Comparison of ENCODE assay signal across 20 cellular contexts in the genomic region with DNA sequence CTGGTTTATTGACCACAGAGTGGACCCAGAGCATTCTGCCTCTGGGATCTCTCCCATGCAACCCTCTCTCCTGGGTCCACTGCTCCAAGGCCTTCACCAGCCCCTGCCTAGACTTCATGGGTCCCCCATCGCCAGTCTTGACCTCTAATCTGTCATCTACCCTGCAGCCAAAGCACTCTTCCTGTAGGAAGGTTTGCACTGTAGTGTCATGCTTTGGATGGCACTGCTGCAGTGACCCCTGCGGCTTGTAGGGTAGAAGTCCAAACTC. TPM values are rescaled to one million over a fixed set of nuclear protein-coding genes. Genes with fewer than 3 reads are reported as not detected.
A peak's percentile ranks its signal among the peaks of the same experiment; 100 is the strongest.
DNase-seq lines count a peak whose midpoint lies in the region; ATAC-seq, FAIRE-seq and TF ChIP-seq lines count a peak whose summit lies in the region.
"Had no signal": no experiment of that assay in that cellular context is flagged by ENCODE, and none has a peak within 500 bp of the region (broad histone marks: within the 10 kb centered on the region; RNA-seq: fewer than 3 reads in every experiment).

No MANE protein-coding gene starts in this region.

- H4K5ac ChIP-seq in H1 (ENCODE audit: insufficient read length, low read depth, low read length), result no peak overlapping the region

- no peaks in the 10 kb centered on the region for H3K23me2 ChIP-seq in H1 (ENCODE audit: low read depth, low read length)

- no peaks in the 10 kb centered on the region for H4K20me1 ChIP-seq in H1 (replicated peaks in 1 of 2; ENCODE audit: control insufficient read depth in 1 of 2, insufficient read depth in 2 of 2, low read length in 2 of 2)
- no peaks in the 10 kb centered on the region for H4K20me1 ChIP-seq in MM.1S (ENCODE audit: insufficient read depth, low read length)

- H3K18ac ChIP-seq in H1 (ENCODE audit: extremely low read depth, low read length), result no peak overlapping the region

- FAIRE-seq in H1 (lab: Jason Lieb, UNC), result no peak
- FAIRE-seq: G401.6 had no signal

- H3K4me1 ChIP-seq in H1 (replicated peaks in 1 of 4; ENCODE audit: control insufficient read depth in 3 of 4, insufficient read depth in 4 of 4, low read length in 3 of 4) (no peaks in the 10 kb centered on the region; a peak in 1 of 7 replicates), MM.1S (ENCODE audit: low read length) (peaks cover 17% of the 10 kb centered on the region)

- no peak overlapping the region for H3K23ac ChIP-seq in H1 (ENCODE audit: insufficient read length)

- no peak overlapping the region for H2BK15ac ChIP-seq in H1 (ENCODE audit: low read length)

- peak; percentile 16 for DNase-seq in activated T-cell treated with anti-CD3 and anti-CD28 coated beads, Interleukin-2, amount 50 U/mL, for 24 hours
- DNase-seq in activated T-cell treated with anti-CD3 and anti-CD28 coated beads for 4 hours, result no peak
- DNase-seq in H7, result peak; percentile 44
- peak in 1 of 2 experiments; percentile 34 for DNase-seq in H1 (ENCODE audit: low read depth in 1 of 2, low spot score in 2 of 2)
- peak in 1 of 2 donors; percentile 47 for DNase-seq in stimulated activated effector memory CD8-positive, alpha-beta T cell treated with anti-CD3 and anti-CD28 coated beads, Interleukin-12 subunit alpha, Interleukin-12 subunit beta, amount 100 ng/mL, for 72 hours (ENCODE audit: low spot score in 2 of 2)
- DNase-seq in MM.1S, result no peak
- DNase-seq in epidermal melanocyte (ENCODE audit: insufficient read length, low spot score), result no peak
- DNase-seq: Calu3; CD4-positive, alpha-beta T cell; DMS79; GOT3; NCI-H1092 treated with DMSO at 0.1 percent for 48 hours; NCI-H1694 treated with DMSO at 0.1 percent for 48 hours; NCI-H345; NCI-H526 treated with DMSO at 0.1 percent for 48 hours had no signal

- POLR2A ChIA-PET in H1 (lab: Charles Lee; ENCODE audit: partially characterized antibody), result no interaction called here

- peak overlapping the region; percentile 4; the same call in 1 of the 2 replicates for H2AFZ ChIP-seq in H1 (ENCODE audit: low read length)
- no peak overlapping the region for H2AFZ ChIP-seq in MM.1S (ENCODE audit: low read length)
- H2AFZ ChIP-seq: PC-9 had no signal

- no peak overlapping the region for H3K4me3 Mint-ChIP-seq in activated T-cell treated with anti-CD3 and anti-CD28 coated beads, Interleukin-2, amount 50 U/mL, for 24 hours
- no peak overlapping the region for H3K4me3 Mint-ChIP-seq in stimulated activated effector memory CD8-positive, alpha-beta T cell treated with anti-CD3 and anti-CD28 coated beads, Interleukin-12 subunit alpha, Interleukin-12 subunit beta, amount 100 ng/mL, for 72 hours
- H3K4me3 Mint-ChIP-seq: CD4-positive, alpha-beta T cell had no signal

- no peaks in the 10 kb centered on the region for H3K36me3 Mint-ChIP-seq in activated T-cell treated with anti-CD3 and anti-CD28 coated beads, Interleukin-2, amount 50 U/mL, for 24 hours (ENCODE audit: low read depth)
- no peaks in the 10 kb centered on the region for H3K36me3 Mint-ChIP-seq in stimulated activated effector memory CD8-positive, alpha-beta T cell treated with anti-CD3 and anti-CD28 coated beads, Interleukin-12 subunit alpha, Interleukin-12 subunit beta, amount 100 ng/mL, for 72 hours

- 0 out of 2 replicates have a peak, but pooled peaks cover 3% of the 10 kb centered on the region for H3F3A ChIP-seq in MM.1S (ENCODE audit: insufficient read depth, low read length)

- no peaks in the 10 kb centered on the region for H3K79me1 ChIP-seq in H1 (ENCODE audit: low read depth, low read length)

- H3K79me2 ChIP-seq in H1 (ENCODE audit: control insufficient read depth in 1 of 2, insufficient read depth in 2 of 2, low read length in 2 of 2), result no peaks in the 10 kb centered on the region
- no peaks in the 10 kb centered on the region for H3K79me2 ChIP-seq in MM.1S (ENCODE audit: low read length)

- H2BK120ac ChIP-seq in H1 (replicated peaks; ENCODE audit: low read depth, low read length), result no peak overlapping the region

- H3K4me2 ChIP-seq in H1 (ENCODE audit: insufficient read depth in 1 of 2, low read depth in 2 of 2, low read length in 2 of 2), result no peak overlapping the region
- H3K4me2 ChIP-seq in MM.1S (ENCODE audit: low read depth, low read length), result no peak overlapping the region
- H3K4me2 ChIP-seq: KMS-11, PC-9 had no signal

- no peak for TF ChIP-seq EP300 in H1 (IDR thresholded peaks at IDR 0.05; ENCODE audit: borderline replicate concordance in 1 of 2, low read depth in 2 of 2, low read length in 2 of 2)

- H3K27me3 ChIP-seq in H7 (ENCODE audit: control insufficient read depth, insufficient read depth, low read length), result no peaks in the 10 kb centered on the region
- no peaks in the 10 kb centered on the region; a peak in 1 of 7 replicates for H3K27me3 ChIP-seq in H1 (replicated peaks in 1 of 4; ENCODE audit: control insufficient read depth in 3 of 4, extremely low read depth in 1 of 4, insufficient read depth in 3 of 4, low read length in 3 of 4)
- peaks cover 52% of the 10 kb centered on the region for H3K27me3 ChIP-seq in MM.1S (replicated peaks; ENCODE audit: insufficient read depth, low read length)

- H3K9me3 ChIP-seq in H1 (ENCODE audit: insufficient read depth in 2 of 2, low read depth in 1 of 2, low read length in 1 of 2) (no peaks in the 10 kb centered on the region), MM.1S (replicated peaks; ENCODE audit: insufficient read depth, low read length) (no peaks in the 10 kb centered on the region)

- no peak overlapping the region for H3K27ac Mint-ChIP-seq in activated T-cell treated with anti-CD3 and anti-CD28 coated beads, Interleukin-2, amount 50 U/mL, for 24 hours
- peak overlapping the region; percentile 40 for H3K27ac Mint-ChIP-seq in stimulated activated effector memory CD8-positive, alpha-beta T cell treated with anti-CD3 and anti-CD28 coated beads, Interleukin-12 subunit alpha, Interleukin-12 subunit beta, amount 100 ng/mL, for 72 hours
- H3K27ac Mint-ChIP-seq: CD4-positive, alpha-beta T cell had no signal

- H3K27me3 Mint-ChIP-seq in activated T-cell treated with anti-CD3 and anti-CD28 coated beads, Interleukin-2, amount 50 U/mL, for 24 hours, result no peaks in the 10 kb centered on the region
- H3K27me3 Mint-ChIP-seq: CD4-positive, alpha-beta T cell had no signal

- H4K91ac ChIP-seq in H1 (replicated peaks; ENCODE audit: insufficient read length, low read length), result no peak overlapping the region

- no peak overlapping the region for H3K4me3 ChIP-seq in H7 (ENCODE audit: insufficient read depth, low read depth, low read length)
- H3K4me3 ChIP-seq in H1 (ENCODE audit: extremely low read depth in 1 of 4, insufficient read depth in 2 of 4, low read depth in 3 of 4, low read length in 4 of 4), result no peak overlapping the region
- H3K4me3 ChIP-seq in MM.1S (ENCODE audit: low read length), result no peak overlapping the region
- H3K4me3 ChIP-seq: PC-9 had no signal

- H2BK20ac ChIP-seq in H1 (ENCODE audit: low read length), result no peak overlapping the region

- CTCF ChIA-PET in H1 (lab: Charles Lee; ENCODE audit: partially characterized antibody), result interaction anchor here (1.2 to 5.7 kb wide), 4 partner anchors 16 to 75 kb away, joined by 3 to 54 read pairs (median 4); no protein-coding TSS in a partner anchor

- H4K8ac ChIP-seq in H1 (ENCODE audit: extremely low read depth, insufficient read depth, low read length), result no peak overlapping the region

- H3K4ac ChIP-seq in H1 (replicated peaks; ENCODE audit: insufficient read length, low read depth, low read length), result no peak overlapping the region

- TF ChIP-seq RAD21 in H1 (IDR thresholded peaks at IDR 0.05 in 1 of 2, conservative IDR thresholded peaks at IDR 0.05 in 1 of 2; ENCODE audit: low read depth in 2 of 2, low read length in 2 of 2), result no peak

- H3K36me3 ChIP-seq in H7 (replicated peaks; ENCODE audit: control insufficient read depth, insufficient read depth, low read length) (no peaks in the 10 kb centered on the region), H1 (ENCODE audit: control insufficient read depth in 2 of 4, insufficient read depth in 4 of 4, low read length in 3 of 4) (no peaks in the 10 kb centered on the region), MM.1S (replicated peaks; ENCODE audit: insufficient read depth, low read length) (no peaks in the 10 kb centered on the region)

- H3K27ac ChIP-seq in H1 (ENCODE audit: low read depth, low read length) (no peak overlapping the region), MM.1S (ENCODE audit: low read length) (no peak overlapping the region)
- H3K27ac ChIP-seq: KMS-11, PC-9 had no signal

- 90% methylated on average over 2 of the region's 2 CpGs; no CpG with 5 or more reads in 1 of the 2 experiments for WGBS in H1 (ENCODE audit: extremely low coverage in 1 of 2, insufficient coverage in 1 of 2, insufficient read length in 1 of 2, insufficient replicate concordance in 2 of 2, low coverage in 1 of 2, low lambda C conversion rate in 2 of 2, missing lambda C conversion rate in 1 of 2), 2 experiments

- no peak for ATAC-seq in stimulated activated effector memory CD8-positive, alpha-beta T cell treated with anti-CD3 and anti-CD28 coated beads, Interleukin-12 subunit alpha, Interleukin-12 subunit beta, amount 100 ng/mL, for 72 hours
- no peak for ATAC-seq in GM21528 (IDR thresholded peaks at IDR 0.05; ENCODE audit: low FRiP score, unreplicated experiment)

- H2AK5ac ChIP-seq in H1 (ENCODE audit: low read depth, low read length), result no peak overlapping the region

- TF ChIP-seq POLR2A in H1 (IDR thresholded peaks at IDR 0.05; ENCODE audit: control extremely low read depth in 1 of 2, low read depth in 2 of 2, low read length in 2 of 2), result no peak

- H3K4me1 Mint-ChIP-seq in activated T-cell treated with anti-CD3 and anti-CD28 coated beads, Interleukin-2, amount 50 U/mL, for 24 hours (ENCODE audit: low read depth), result peaks cover 12% of the 10 kb centered on the region
- H3K4me1 Mint-ChIP-seq in stimulated activated effector memory CD8-positive, alpha-beta T cell treated with anti-CD3 and anti-CD28 coated beads, Interleukin-12 subunit alpha, Interleukin-12 subunit beta, amount 100 ng/mL, for 72 hours, result peaks cover 5% of the 10 kb centered on the region

- no peaks in the 10 kb centered on the region for H3K9me3 Mint-ChIP-seq in activated T-cell treated with anti-CD3 and anti-CD28 coated beads, Interleukin-2, amount 50 U/mL, for 24 hours
- no peaks in the 10 kb centered on the region for H3K9me3 Mint-ChIP-seq in stimulated activated effector memory CD8-positive, alpha-beta T cell treated with anti-CD3 and anti-CD28 coated beads, Interleukin-12 subunit alpha, Interleukin-12 subunit beta, amount 100 ng/mL, for 72 hours
- H3K9me3 Mint-ChIP-seq: CD4-positive, alpha-beta T cell had no signal

- no peaks in the 10 kb centered on the region for H3K9me2 ChIP-seq in MM.1S (replicated peaks; ENCODE audit: insufficient read depth, low read length)

- no peak overlapping the region for H3K56ac ChIP-seq in H1 (replicated peaks; ENCODE audit: insufficient read length, low read depth, low read length)

- no peak overlapping the region for H2BK5ac ChIP-seq in H1 (ENCODE audit: low read depth, low read length)

- H3K14ac ChIP-seq in H1 (ENCODE audit: insufficient read length), result no peak overlapping the region

- H2BK12ac ChIP-seq in H1 (ENCODE audit: low read depth, low read length), result no peak overlapping the region

- H3K9ac ChIP-seq in H1 (replicated peaks in 1 of 4; ENCODE audit: extremely low read depth in 1 of 4, low read depth in 3 of 4, low read length in 3 of 4), result no peak overlapping the region
- H3K9ac ChIP-seq in MM.1S (ENCODE audit: low read length), result no peak overlapping the region
- H3K9ac ChIP-seq: KMS-11 had no signal

- TF ChIP-seq CTCF in H1 (IDR thresholded peaks at IDR 0.05; ENCODE audit: control extremely low read depth in 1 of 3, insufficient read depth in 1 of 3, low read depth in 1 of 3, low read length in 3 of 3) (no peak), MM.1S (IDR thresholded peaks at IDR 0.05; ENCODE audit: low read length) (no peak)

RNA-seq across cellular contexts. Expression of gene MYO7B, which starts 41.7 kb away (rescaled TPM):
- total RNA-seq in H7 (2014; rRNA removed; shearing (Covaris generic)), result not detected in 2 replicates
- total RNA-seq in H1 (2021; fragmentation: NEBNext Ultra II Directional; extraction: Animal tissue kit (Norgen Biotek cat#: 25700)), result not detected in 2 replicates
- 0.05 TPM in 1 of 2 replicates, not detected in the other for polyA plus RNA-seq in H1 (2011; rRNA removed)
- not detected for polyA plus RNA-seq in H1 (2011; cell fraction: cytosol; rRNA removed)
- polyA plus RNA-seq in H1 (2011; cell fraction: nucleus; rRNA removed), result 0.01 TPM
- polyA plus RNA-seq in H1 (2012, experiment 1 of 2), result not detected in 4 replicates
- not detected for polyA plus RNA-seq in H1 (2012, experiment 2 of 2)
- polyA plus RNA-seq in H1 (2013, experiment 1 of 2), result not detected
- not detected for polyA plus RNA-seq in H1 (2013, experiment 2 of 2)
- polyA minus RNA-seq in H1 (2011; rRNA and poly(A)+ RNA removed), result not detected in 2 replicates
- not detected for polyA minus RNA-seq in H1 (2011; cell fraction: cytosol; rRNA and poly(A)+ RNA removed)
- not detected for polyA minus RNA-seq in H1 (2011; cell fraction: nucleus; rRNA and poly(A)+ RNA removed)
- total RNA-seq: MCF 10A, PC-9 had no signal

RNA-seq across cellular contexts. Expression of gene IWS1, which starts 50.9 kb away (rescaled TPM):
- total RNA-seq in H7 (2014; rRNA removed; shearing (Covaris generic)), result 66.4 and 85.8 TPM in 2 replicates
- 64.7 and 64.8 TPM in 2 replicates for total RNA-seq in H1 (2021; fragmentation: NEBNext Ultra II Directional; extraction: Animal tissue kit (Norgen Biotek cat#: 25700))
- 15.9 and 18.4 TPM in 2 replicates for polyA plus RNA-seq in H1 (2011; rRNA removed)
- 46.4 TPM for polyA plus RNA-seq in H1 (2011; cell fraction: cytosol; rRNA removed)
- 18.5 TPM for polyA plus RNA-seq in H1 (2011; cell fraction: nucleus; rRNA removed)
- polyA plus RNA-seq in H1 (2012, experiment 1 of 2), result 52.2 to 82.9 TPM (median 60.2 TPM) in 4 replicates
- 3.6 TPM for polyA plus RNA-seq in H1 (2012, experiment 2 of 2)
- 41.3 TPM for polyA plus RNA-seq in H1 (2013, experiment 1 of 2)
- polyA plus RNA-seq in H1 (2013, experiment 2 of 2), result 42.9 TPM
- polyA minus RNA-seq in H1 (2011; rRNA and poly(A)+ RNA removed), result 26.3 and 28.4 TPM in 2 replicates
- 40.9 TPM for polyA minus RNA-seq in H1 (2011; cell fraction: cytosol; rRNA and poly(A)+ RNA removed)
- 36.8 TPM for polyA minus RNA-seq in H1 (2011; cell fraction: nucleus; rRNA and poly(A)+ RNA removed)

Comparison
In these comparisons a context has a peak if more than half of its experiments do, and no peak if none do; other contexts are left out.
1. DNase-seq: peak in activated T-cell treated with anti-CD3 and anti-CD28 coated beads, Interleukin-2, amount 50 U/mL, for 24 hours (single experiment) and H7 (single experiment); none in activated T-cell treated with anti-CD3 and anti-CD28 coated beads for 4 hours (single experiment), MM.1S (single experiment) and epidermal melanocyte (single experiment).